12 cellular contexts compared by ENCODE assay signal in genomic region chr2:43831438-43832294, GRCh38. TPM values are rescaled to one million over a fixed set of nuclear protein-coding genes. Genes with fewer than 3 reads are reported as not detected.
DNase-seq lines count a peak whose midpoint lies in the region; ATAC-seq, FAIRE-seq and TF ChIP-seq lines count a peak whose summit lies in the region.
"Had no signal": no experiment of that assay in that cellular context is flagged by ENCODE, and none has a peak within 500 bp of the region (broad histone marks: within the 10 kb centered on the region; RNA-seq: fewer than 3 reads in every experiment).

No MANE protein-coding gene starts in this region.

- H3K4me3 ChIP-seq in K562 = no peak overlapping the region
- H3K4me3 ChIP-seq in SJCRH30 = no peak overlapping the region

- BruUV-seq in K562 (replicated peaks; lab: Mats Ljungman, UMichigan) = no TSS peak

- H3K27ac Mint-ChIP-seq in stimulated activated naive CD8-positive, alpha-beta T cell treated with anti-CD3 and anti-CD28 coated beads, Interleukin-15, amount 100 ng/mL, for 72 hours = no peak overlapping the region
- H3K27ac Mint-ChIP-seq: activated CD8-positive, alpha-beta memory T cell treated with anti-CD3 and anti-CD28 coated beads, Interleukin-2, amount 10 ng/mL, durations not matched to agents 7 days and 5 days had no signal

- no peaks in the 10 kb centered on the region for H3K36me3 ChIP-seq in K562 (ENCODE audit: control insufficient read depth, insufficient read depth, low read length)
- no peaks in the 10 kb centered on the region for H3K36me3 ChIP-seq in SJCRH30

- peaks cover 22 to 31% of the 10 kb centered on the region in 2 experiments; a peak in 4 of 5 replicates for H3K27me3 ChIP-seq in K562 (ENCODE audit: control insufficient read depth in 2 of 2, insufficient read depth in 2 of 2, low read length in 2 of 2)
- H3K27me3 ChIP-seq in SJCRH30 = 0 out of 2 replicates have a peak, but pooled peaks cover 7% of the 10 kb centered on the region

- no peaks in the 10 kb centered on the region for H4K20me1 ChIP-seq in K562 (replicated peaks; ENCODE audit: control insufficient read depth, insufficient read depth, low read length)

- TF ChIP-seq RAD21 in K562 (CRISPR knock-in tag; conservative IDR thresholded peaks at IDR 0.05 in 1 of 2, IDR thresholded peaks at IDR 0.05 in 1 of 2) = no peak

- in situ Hi-C loops in K562 (cut with MboI) = no loop called here

- FAIRE-seq in K562 (lab: Jason Lieb, UNC) = no peak
- FAIRE-seq: islet of Langerhans had no signal

- DNase-seq in NCI-H1092 treated with DMSO at 0.1 percent for 48 hours (lab: John Stamatoyannopoulos, UW) (peak; percentile 18), NCI-H1092 (lab: John Stamatoyannopoulos, UW) (no peak), K562 (ENCODE audit: extremely low read depth in 1 of 4, low spot score in 3 of 4) (peak in 2 of 4 experiments; percentile 20 to 37), kidney tubule cell (ENCODE audit: low spot score) (peak; percentile 13), SJCRH30 (no peak)
- no peak for DNase-seq in stimulated activated naive CD8-positive, alpha-beta T cell treated with anti-CD3 and anti-CD28 coated beads, Interleukin-15, amount 100 ng/mL, for 72 hours
- DNase-seq: activated CD8-positive, alpha-beta memory T cell treated with anti-CD3 and anti-CD28 coated beads, Interleukin-2, amount 10 ng/mL, durations not matched to agents 7 days and 5 days; cerebellar nuclear complex; NCI-H1048 had no signal

- peak overlapping the region; percentile 14 to 57 for H3K4me3 Mint-ChIP-seq in stimulated activated naive CD8-positive, alpha-beta T cell treated with anti-CD3 and anti-CD28 coated beads, Interleukin-15, amount 100 ng/mL, for 72 hours
- H3K4me3 Mint-ChIP-seq: activated CD8-positive, alpha-beta memory T cell treated with anti-CD3 and anti-CD28 coated beads, Interleukin-2, amount 10 ng/mL, durations not matched to agents 7 days and 5 days had no signal

- no peaks in the 10 kb centered on the region for H3K9me1 ChIP-seq in K562 (ENCODE audit: control insufficient read depth, insufficient read depth, low read length)

- CTCF ChIA-PET in K562 (lab: Yijun Ruan, JAX; ENCODE audit: low intra/inter-chr PET ratio) = no interaction called here

- no peak for TF ChIP-seq EP300 in K562 (IDR thresholded peaks at IDR 0.05; ENCODE audit: low read length)

- peaks cover 7% of the 10 kb centered on the region for H3K4me1 Mint-ChIP-seq in stimulated activated naive CD8-positive, alpha-beta T cell treated with anti-CD3 and anti-CD28 coated beads, Interleukin-15, amount 100 ng/mL, for 72 hours
- H3K4me1 Mint-ChIP-seq: activated CD8-positive, alpha-beta memory T cell treated with anti-CD3 and anti-CD28 coated beads, Interleukin-2, amount 10 ng/mL, durations not matched to agents 7 days and 5 days had no signal

- no peak overlapping the region for H3K4me2 ChIP-seq in K562 (ENCODE audit: insufficient read depth, low read length)

- no peaks in the 10 kb centered on the region for H3K9me3 Mint-ChIP-seq in stimulated activated naive CD8-positive, alpha-beta T cell treated with anti-CD3 and anti-CD28 coated beads, Interleukin-15, amount 100 ng/mL, for 72 hours

- peak; percentile 17 for ATAC-seq in K562
- peak; percentile 46 for ATAC-seq in stimulated activated naive CD8-positive, alpha-beta T cell treated with anti-CD3 and anti-CD28 coated beads, Interleukin-15, amount 100 ng/mL, for 72 hours
- no peak for ATAC-seq in GM19455 (IDR thresholded peaks at IDR 0.05; ENCODE audit: unreplicated experiment)
- no peak for ATAC-seq in GM18867 (IDR thresholded peaks at IDR 0.05; ENCODE audit: unreplicated experiment)
- ATAC-seq: activated CD8-positive, alpha-beta memory T cell treated with anti-CD3 and anti-CD28 coated beads, Interleukin-2, amount 10 ng/mL, durations not matched to agents 7 days and 5 days had no signal

- H2AFZ ChIP-seq in K562 (ENCODE audit: low read depth, low read length) = no peak overlapping the region

- H3K27ac ChIP-seq in K562 (ENCODE audit: extremely low read depth, low read depth, low read length) (no peak overlapping the region), SJCRH30 (no peak overlapping the region)

- H3K9ac ChIP-seq in K562 (ENCODE audit: insufficient read depth in 1 of 2, low read depth in 2 of 2, low read length in 2 of 2) = no peak overlapping the region

- H3K27me3 Mint-ChIP-seq in stimulated activated naive CD8-positive, alpha-beta T cell treated with anti-CD3 and anti-CD28 coated beads, Interleukin-15, amount 100 ng/mL, for 72 hours = peaks cover 43% of the 10 kb centered on the region

- WGBS in K562 (ENCODE audit: insufficient coverage, low coverage, missing lambda C conversion rate) = 37% methylated on average over 37 of the region's 56 CpGs

- TF ChIP-seq POLR2A in K562 (conservative IDR thresholded peaks at IDR 0.05) = no peak

- POLR2A ChIA-PET in K562 (lab: Yijun Ruan, JAX) = interaction anchor here (1.1 kb wide), 1 partner anchor 15 kb away, joined by 5 read pairs; no protein-coding TSS in a partner anchor

- H3K4me1 ChIP-seq in K562 (replicated peaks in 1 of 2; ENCODE audit: control insufficient read depth in 2 of 2, insufficient read depth in 2 of 2, low read length in 2 of 2) (peaks cover 0 to 10% of the 10 kb centered on the region in 2 experiments; a peak in 4 of 5 replicates), SJCRH30 (no peaks in the 10 kb centered on the region)

- no peaks in the 10 kb centered on the region for H3K79me2 ChIP-seq in K562 (ENCODE audit: control insufficient read depth, insufficient read depth, low read length)

- intact Hi-C loops in K562 (cut with micrococcal nuclease) = no loop called here

- no peaks in the 10 kb centered on the region for H3K9me3 ChIP-seq in K562 (replicated peaks; ENCODE audit: control insufficient read depth, insufficient read depth, low read depth, low read length)
- H3K9me3 ChIP-seq in SJCRH30 (replicated peaks) = no peaks in the 10 kb centered on the region

- TF ChIP-seq CTCF in K562 (IDR thresholded peaks at IDR 0.05 in 2 of 3, conservative IDR thresholded peaks at IDR 0.05 in 1 of 3; ENCODE audit: insufficient read depth in 2 of 3, low read depth in 1 of 3, low read length in 3 of 3) = no peak

RNA-seq across cellular contexts. Expression of gene ABCG5, which starts 7.0 kb away (rescaled TPM):
- not detected in 2 replicates for total RNA-seq in K562 (2011; cell fraction: chromatin; rRNA removed; ENCODE audit: low replicate concordance)
- not detected in 2 replicates for total RNA-seq in K562 (2011; cell fraction: nucleolus; rRNA removed)
- not detected in 2 replicates for total RNA-seq in K562 (2011; cell fraction: nucleoplasm; rRNA removed)
- total RNA-seq in K562 (2014; rRNA removed) (not detected in 2 replicates), K562 (2014; rRNA removed; fragmentation: Illumina TruSeq; extraction: Trizol) (not detected in 2 replicates), K562 (2015; rRNA removed; fragmentation: Illumina TruSeq; extraction: Trizol) (not detected in 2 replicates), K562 (2021) (not detected in 2 replicates)
- polyA plus RNA-seq in K562 (2011; rRNA removed) (not detected in 2 replicates), K562 (2014; fragmentation: Illumina TruSeq; extraction: Trizol) (not detected in 2 replicates), K562 (2014; fragmentation: Nextera tagmentation; extraction: Ambion mirVana) (under 1 TPM; 0.01 TPM), K562 (2014; rRNA removed) (not detected in 2 replicates)
- not detected in 2 replicates for polyA plus RNA-seq in K562 (2011; cell fraction: cytosol; rRNA removed)
- polyA plus RNA-seq in K562 (2011; cell fraction: nucleus; rRNA removed) = not detected in 2 replicates
- polyA plus RNA-seq in K562 (2012) = 0.03 and 0.05 TPM in 2 replicates
- not detected in 2 replicates for polyA minus RNA-seq in K562 (2011; rRNA and poly(A)+ RNA removed)
- polyA minus RNA-seq in K562 (2011; cell fraction: cytosol; rRNA and poly(A)+ RNA removed) = not detected in 2 replicates
- not detected in 2 replicates for polyA minus RNA-seq in K562 (2011; cell fraction: nucleus; rRNA and poly(A)+ RNA removed)
- not detected in 2 replicates for total RNA-seq in SJCRH30 (2014; rRNA removed; shearing (Covaris generic))
- total RNA-seq: activated CD8-positive, alpha-beta memory T cell treated with anti-CD3 and anti-CD28 coated beads, Interleukin-2, amount 10 ng/mL, durations not matched to agents 7 days and 5 days had no signal

RNA-seq across cellular contexts. Expression of gene ABCG8, which starts 7.1 kb away (rescaled TPM):
- not detected in 2 replicates for total RNA-seq in K562 (2011; cell fraction: chromatin; rRNA removed; ENCODE audit: low replicate concordance)
- total RNA-seq in K562 (2011; cell fraction: nucleolus; rRNA removed) = not detected in 2 replicates
- not detected in 2 replicates for total RNA-seq in K562 (2011; cell fraction: nucleoplasm; rRNA removed)
- not detected in 2 replicates for total RNA-seq in K562 (2014; rRNA removed)
- not detected in 2 replicates for total RNA-seq in K562 (2014; rRNA removed; fragmentation: Illumina TruSeq; extraction: Trizol)
- not detected in 2 replicates for total RNA-seq in K562 (2015; rRNA removed; fragmentation: Illumina TruSeq; extraction: Trizol)
- not detected in 2 replicates for total RNA-seq in K562 (2021)
- not detected in 2 replicates for polyA plus RNA-seq in K562 (2011; rRNA removed)
- not detected in 2 replicates for polyA plus RNA-seq in K562 (2011; cell fraction: cytosol; rRNA removed)
- not detected in 2 replicates for polyA plus RNA-seq in K562 (2011; cell fraction: nucleus; rRNA removed)
- 0.01 TPM in 1 of 2 replicates, not detected in the other for polyA plus RNA-seq in K562 (2012)
- not detected in 2 replicates for polyA plus RNA-seq in K562 (2014; fragmentation: Illumina TruSeq; extraction: Trizol)
- polyA plus RNA-seq in K562 (2014; fragmentation: Nextera tagmentation; extraction: Ambion mirVana) = not detected
- not detected in 2 replicates for polyA plus RNA-seq in K562 (2014; rRNA removed)
- not detected in 2 replicates for polyA minus RNA-seq in K562 (2011; rRNA and poly(A)+ RNA removed)
- polyA minus RNA-seq in K562 (2011; cell fraction: cytosol; rRNA and poly(A)+ RNA removed) = not detected in 2 replicates
- polyA minus RNA-seq in K562 (2011; cell fraction: nucleus; rRNA and poly(A)+ RNA removed) = not detected in 2 replicates
- total RNA-seq in SJCRH30 (2014; rRNA removed; shearing (Covaris generic)) = 0.04 TPM in 1 of 2 replicates, not detected in the other
- total RNA-seq: activated CD8-positive, alpha-beta memory T cell treated with anti-CD3 and anti-CD28 coated beads, Interleukin-2, amount 10 ng/mL, durations not matched to agents 7 days and 5 days had no signal

RNA-seq across cellular contexts. Expression of gene DYNC2LI1, which starts 57.8 kb away (rescaled TPM):
- 10.0 and 39.4 TPM in 2 replicates for total RNA-seq in K562 (2011; cell fraction: chromatin; rRNA removed; ENCODE audit: low replicate concordance)
- total RNA-seq in K562 (2011; cell fraction: nucleolus; rRNA removed) = 5.7 and 9.2 TPM in 2 replicates
- total RNA-seq in K562 (2011; cell fraction: nucleoplasm; rRNA removed) = 15.2 and 21.2 TPM in 2 replicates
- total RNA-seq in K562 (2014; rRNA removed) (12.4 and 23.8 TPM in 2 replicates), K562 (2014; rRNA removed; fragmentation: Illumina TruSeq; extraction: Trizol) (25.8 and 28.3 TPM in 2 replicates), K562 (2015; rRNA removed; fragmentation: Illumina TruSeq; extraction: Trizol) (20.2 and 25.3 TPM in 2 replicates), K562 (2021) (12.5 and 14.1 TPM in 2 replicates)
- polyA plus RNA-seq in K562 (2011; rRNA removed) (33.3 and 42.2 TPM in 2 replicates), K562 (2014; fragmentation: Illumina TruSeq; extraction: Trizol) (20.3 and 22.5 TPM in 2 replicates), K562 (2014; fragmentation: Nextera tagmentation; extraction: Ambion mirVana) (10 to 100 TPM; 37.5 to 40.0 TPM), K562 (2014; rRNA removed) (25.3 and 26.3 TPM in 2 replicates)
- 4.6 and 12.2 TPM in 2 replicates for polyA plus RNA-seq in K562 (2011; cell fraction: cytosol; rRNA removed)
- 13.0 and 23.1 TPM in 2 replicates for polyA plus RNA-seq in K562 (2011; cell fraction: nucleus; rRNA removed)
- polyA plus RNA-seq in K562 (2012) = 12.7 and 24.7 TPM in 2 replicates
- polyA minus RNA-seq in K562 (2011; rRNA and poly(A)+ RNA removed) = 21.3 and 23.2 TPM in 2 replicates
- 2.5 and 10.7 TPM in 2 replicates for polyA minus RNA-seq in K562 (2011; cell fraction: cytosol; rRNA and poly(A)+ RNA removed)
- polyA minus RNA-seq in K562 (2011; cell fraction: nucleus; rRNA and poly(A)+ RNA removed) = 11.8 and 20.4 TPM in 2 replicates
- 13.9 and 14.8 TPM in 2 replicates for total RNA-seq in SJCRH30 (2014; rRNA removed; shearing (Covaris generic))

Comparison
In these comparisons a context has a peak if more than half of its experiments do, and no peak if none do; other contexts are left out.
1. DNase-seq: peak in NCI-H1092 treated with DMSO at 0.1 percent for 48 hours (single experiment) and kidney tubule cell (single experiment); none in NCI-H1092 (single experiment), stimulated activated naive CD8-positive, alpha-beta T cell treated with anti-CD3 and anti-CD28 coated beads, Interleukin-15, amount 100 ng/mL, for 72 hours (0 of 2) and SJCRH30 (0 of 2).
2. ATAC-seq: peak in K562 (single experiment) and stimulated activated naive CD8-positive, alpha-beta T cell treated with anti-CD3 and anti-CD28 coated beads, Interleukin-15, amount 100 ng/mL, for 72 hours (single experiment); none in GM19455 (single experiment) and GM18867 (single experiment).